ENCODE assay signal across 9 cellular contexts in genomic region chr13:40101708-40102359, GRCh38.
DNase-seq lines count a peak whose midpoint lies in the region; ATAC-seq and TF ChIP-seq lines count a peak whose summit lies in the region.
"Had no signal": no experiment of that assay in that cellular context is flagged by ENCODE, and none has a peak within 500 bp of the region (broad histone marks: within the 10 kb centered on the region; RNA-seq: fewer than 3 reads in every experiment).

No MANE protein-coding gene starts in this region.

- no peak overlapping the region for H3K27ac Mint-ChIP-seq in mesothelial cell of epicardium

- in situ Hi-C loops in GM13977 (cut with MboI; ENCODE audit: low pct_unique_long_range_greater_than_20kb, low sequenced_read_pairs, unreplicated experiment) (no loop called here), ACHN (cut with HindIII; ENCODE audit: low pct_ligation_motif_present, low pct_unique_long_range_greater_than_20kb, low sequenced_read_pairs) (no loop called here)

- H3K9me3 ChIP-seq in esophagus squamous epithelium = peaks cover 0 to 8% (median 0%) of the 10 kb centered on the region in 3 donors

- H3K4me1 Mint-ChIP-seq in mesothelial cell of epicardium = no peaks in the 10 kb centered on the region

- no peaks in the 10 kb centered on the region for H3K27me3 ChIP-seq in esophagus squamous epithelium

- no peak for TF ChIP-seq POLR2A in esophagus squamous epithelium (IDR thresholded peaks at IDR 0.05)

- H3K4me3 ChIP-seq in esophagus squamous epithelium = no peak overlapping the region

- H3K27me3 Mint-ChIP-seq in mesothelial cell of epicardium (ENCODE audit: low read depth) = no peaks in the 10 kb centered on the region

- DNase-seq in GM13977 (ENCODE audit: low spot score) (peak; percentile 33), esophagus squamous epithelium (lab: John Stamatoyannopoulos, UW) (no peak), ACHN (no peak), AG20443 (ENCODE audit: low spot score) (no peak), HPDE6-E6E7 (ENCODE audit: extremely low spot score) (no peak), mesothelial cell of epicardium (ENCODE audit: low spot score in 2 of 2, unreplicated experiment in 2 of 2) (no peak)
- DNase-seq: DMS79 treated with DMSO at 0.1 percent for 48 hours had no signal

- ATAC-seq in GM21447 (IDR thresholded peaks at IDR 0.05; ENCODE audit: unreplicated experiment) = peak; percentile 90
- peak; percentile 73 for ATAC-seq in HG03520 (IDR thresholded peaks at IDR 0.05; ENCODE audit: unreplicated experiment)

- H3K4me3 Mint-ChIP-seq in mesothelial cell of epicardium = no peak overlapping the region

- H3K4me1 ChIP-seq in esophagus squamous epithelium = peaks cover 6 to 33% (median 19%) of the 10 kb centered on the region in 3 donors

- no peak for TF ChIP-seq CTCF in GM13977 (IDR thresholded peaks at IDR 0.05; ENCODE audit: extremely low read depth, insufficient read depth, missing control alignments)
- TF ChIP-seq CTCF in esophagus squamous epithelium (IDR thresholded peaks at IDR 0.05) = no peak
- TF ChIP-seq CTCF in mesothelial cell of epicardium (IDR thresholded peaks at IDR 0.05; ENCODE audit: unreplicated experiment) = no peak

- no peaks in the 10 kb centered on the region for H3K36me3 ChIP-seq in esophagus squamous epithelium

- peaks cover 3% of the 10 kb centered on the region for H3K36me3 Mint-ChIP-seq in mesothelial cell of epicardium

- H3K27ac ChIP-seq in esophagus squamous epithelium = peak overlapping the region; percentile 70 to 87 (median 78)

- intact Hi-C loops in esophagus squamous epithelium (cut with DNase I) = no loop called here

- WGBS in esophagus squamous epithelium, 2 donors = 22 to 34% methylated on average over 3 of the region's 3 CpGs

- H3K9me3 Mint-ChIP-seq in mesothelial cell of epicardium = peaks cover 10% of the 10 kb centered on the region
